Comparison of ENCODE assay signal across 9 cellular contexts in genomic region chr7:158847451-158847866, GRCh38. TPM values are rescaled to one million over a fixed set of nuclear protein-coding genes. Genes with fewer than 3 reads are reported as not detected.
DNase-seq lines count a peak whose midpoint lies in the region; ATAC-seq and TF ChIP-seq lines count a peak whose summit lies in the region.
"Had no signal": no experiment of that assay in that cellular context is flagged by ENCODE, and none has a peak within 500 bp of the region (broad histone marks: within the 10 kb centered on the region; RNA-seq: fewer than 3 reads in every experiment).

No MANE protein-coding gene starts in this region.

- no peaks in the 10 kb centered on the region for H3K27me3 ChIP-seq in thoracic aorta (replicated peaks; ENCODE audit: insufficient read depth)

- H3K27ac ChIP-seq in thoracic aorta: peak overlapping the region; percentile 4 to 33

- peaks cover 2% of the 10 kb centered on the region for H3K36me3 Mint-ChIP-seq in activated T-cell treated with anti-CD3 and anti-CD28 coated beads, Interleukin-2, amount 50 U/mL, for 24 hours (ENCODE audit: low read depth)
- peaks cover 12% of the 10 kb centered on the region for H3K36me3 Mint-ChIP-seq in activated naive CD8-positive, alpha-beta T cell treated with anti-CD3 and anti-CD28 coated beads, Interleukin-2, amount 10 ng/mL, durations not matched to agents 7 days and 5 days

- intact Hi-C loops in posterior vena cava (cut with DNase I): no loop called here

- no peaks in the 10 kb centered on the region for H3K36me3 ChIP-seq in thoracic aorta

- POLR2A ChIA-PET in activated naive CD8-positive, alpha-beta T cell treated with anti-CD3 and anti-CD28 coated beads, Interleukin-2, amount 10 ng/mL, durations not matched to agents 7 days and 5 days (lab: Charles Lee): interaction anchor here (1.1 to 2.0 kb wide), 7 partner anchors 8 to 143 kb away, joined by 3 to 14 read pairs (median 6); partner anchors contain the start of genes DYNC2I1, ESYT2 and NCAPG2

- H3K27me3 Mint-ChIP-seq in activated T-cell treated with anti-CD3 and anti-CD28 coated beads, Interleukin-2, amount 50 U/mL, for 24 hours: no peaks in the 10 kb centered on the region
- H3K27me3 Mint-ChIP-seq in activated naive CD8-positive, alpha-beta T cell treated with anti-CD3 and anti-CD28 coated beads, Interleukin-2, amount 10 ng/mL, durations not matched to agents 7 days and 5 days: no peaks in the 10 kb centered on the region

- no peak for TF ChIP-seq CTCF in thoracic aorta (IDR thresholded peaks at IDR 0.05)

- peak overlapping the region; percentile 74 for H3K4me3 Mint-ChIP-seq in activated T-cell treated with anti-CD3 and anti-CD28 coated beads, Interleukin-2, amount 50 U/mL, for 24 hours
- H3K4me3 Mint-ChIP-seq in activated naive CD8-positive, alpha-beta T cell treated with anti-CD3 and anti-CD28 coated beads, Interleukin-2, amount 10 ng/mL, durations not matched to agents 7 days and 5 days: peak overlapping the region; percentile 87

- H3K4me1 Mint-ChIP-seq in activated T-cell treated with anti-CD3 and anti-CD28 coated beads, Interleukin-2, amount 50 U/mL, for 24 hours (ENCODE audit: low read depth): peaks cover 42% of the 10 kb centered on the region
- peaks cover 32% of the 10 kb centered on the region for H3K4me1 Mint-ChIP-seq in activated naive CD8-positive, alpha-beta T cell treated with anti-CD3 and anti-CD28 coated beads, Interleukin-2, amount 10 ng/mL, durations not matched to agents 7 days and 5 days

- H3K4me1 ChIP-seq in thoracic aorta (ENCODE audit: control insufficient read depth in 1 of 2, low read depth in 2 of 2): peaks cover 0 to 8% of the 10 kb centered on the region in 2 donors

- H3K9me3 Mint-ChIP-seq in activated T-cell treated with anti-CD3 and anti-CD28 coated beads, Interleukin-2, amount 50 U/mL, for 24 hours: no peaks in the 10 kb centered on the region
- H3K9me3 Mint-ChIP-seq in activated naive CD8-positive, alpha-beta T cell treated with anti-CD3 and anti-CD28 coated beads, Interleukin-2, amount 10 ng/mL, durations not matched to agents 7 days and 5 days: peaks cover 6% of the 10 kb centered on the region

- no peak for DNase-seq in activated T-cell treated with anti-CD3 and anti-CD28 coated beads, Interleukin-2, amount 50 U/mL, for 24 hours
- no peak for DNase-seq in activated T-cell treated with anti-CD3 and anti-CD28 coated beads for 4 hours
- no peak for DNase-seq in activated naive CD8-positive, alpha-beta T cell treated with anti-CD3 and anti-CD28 coated beads, Interleukin-2, amount 10 ng/mL, durations not matched to agents 7 days and 5 days
- DNase-seq in left lobe of liver (ENCODE audit: low spot score): peak; percentile 12
- no peak for DNase-seq in thoracic aorta (ENCODE audit: low spot score)
- no peak for DNase-seq in COLO829 (ENCODE audit: low spot score)
- DNase-seq in posterior vena cava (ENCODE audit: low spot score): no peak
- DNase-seq: KBM-7 had no signal

- peak overlapping the region; percentile 95 for H3K27ac Mint-ChIP-seq in activated T-cell treated with anti-CD3 and anti-CD28 coated beads, Interleukin-2, amount 50 U/mL, for 24 hours
- H3K27ac Mint-ChIP-seq in activated naive CD8-positive, alpha-beta T cell treated with anti-CD3 and anti-CD28 coated beads, Interleukin-2, amount 10 ng/mL, durations not matched to agents 7 days and 5 days: peak overlapping the region; percentile 97

- no peaks in the 10 kb centered on the region for H3K9me3 ChIP-seq in thoracic aorta

- peak overlapping the region; percentile 53 for H3K4me3 ChIP-seq in thoracic aorta

- ATAC-seq in activated naive CD8-positive, alpha-beta T cell treated with anti-CD3 and anti-CD28 coated beads, Interleukin-2, amount 10 ng/mL, durations not matched to agents 7 days and 5 days (ENCODE audit: low read depth): peak; percentile 85
- ATAC-seq in left lobe of liver (peak; percentile 67), thoracic aorta (ENCODE audit: insufficient number of reproducible peaks, low FRiP score, low read depth) (peak; percentile 35), GM21529 (IDR thresholded peaks at IDR 0.05; ENCODE audit: unreplicated experiment) (no peak)

RNA-seq across cellular contexts. Expression of gene DYNC2I1, which starts 8.9 kb away (rescaled TPM):
- 10 to 100 TPM; 16.3 to 18.2 TPM for total RNA-seq in activated naive CD8-positive, alpha-beta T cell treated with anti-CD3 and anti-CD28 coated beads, Interleukin-2, amount 10 ng/mL, durations not matched to agents 7 days and 5 days
- total RNA-seq in left lobe of liver (6.7 TPM), thoracic aorta (10 to 100 TPM; 17.1 to 34.0 TPM), posterior vena cava (10 to 100 TPM; 21.7 to 29.9 TPM)

RNA-seq across cellular contexts. Expression of gene ESYT2, which starts 18.1 kb away (rescaled TPM):
- 10 to 100 TPM; 93.9 to 94.2 TPM for total RNA-seq in activated naive CD8-positive, alpha-beta T cell treated with anti-CD3 and anti-CD28 coated beads, Interleukin-2, amount 10 ng/mL, durations not matched to agents 7 days and 5 days
- total RNA-seq in left lobe of liver (19.6 TPM), thoracic aorta (100 to 1,000 TPM; 196 to 218 TPM), posterior vena cava (100 to 1,000 TPM; 145 to 181 TPM)
